9 cellular contexts compared by ENCODE assay signal in the genomic region with DNA sequence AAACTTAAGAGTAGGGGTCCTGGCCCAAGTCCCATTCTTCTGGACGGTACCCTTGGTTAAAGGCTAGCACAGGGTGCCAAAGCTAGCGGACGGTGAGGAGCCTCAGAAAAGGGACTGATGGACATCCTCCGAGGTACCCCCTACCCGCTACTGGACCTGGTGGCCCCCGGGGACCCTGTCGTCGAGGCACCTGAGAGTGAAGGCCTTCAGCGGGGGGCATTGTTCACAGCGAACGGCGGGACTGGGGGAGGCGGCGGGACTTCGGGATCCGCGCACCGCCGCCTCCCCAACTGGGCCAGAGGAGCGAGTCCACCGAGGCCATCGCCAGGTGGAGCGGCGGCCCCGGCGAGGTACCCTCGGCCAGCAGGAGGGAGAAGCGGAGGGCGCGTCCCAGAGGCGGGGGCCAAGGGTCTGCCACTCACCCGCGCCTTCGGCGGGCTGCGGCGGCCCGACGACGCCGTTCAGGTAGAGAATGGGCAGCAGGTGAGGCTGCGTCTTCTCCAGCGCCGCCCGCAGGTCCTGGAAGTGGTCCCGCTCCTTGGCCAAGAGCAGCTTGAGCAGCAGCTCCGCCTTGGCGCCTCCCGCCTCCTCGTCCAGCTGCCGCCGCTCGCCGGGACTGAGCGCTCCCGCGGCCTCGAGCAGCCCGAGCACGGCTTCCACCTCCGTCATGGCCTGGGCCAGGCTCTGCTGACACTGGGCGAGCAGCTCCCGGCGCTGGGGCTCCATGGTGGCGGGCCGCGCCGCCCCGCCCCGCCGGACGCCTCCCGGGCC. TPM values are rescaled to one million over a fixed set of nuclear protein-coding genes. Genes with fewer than 3 reads are reported as not detected.
DNase-seq lines count a peak whose midpoint lies in the region; ATAC-seq and TF ChIP-seq lines count a peak whose summit lies in the region.
"Had no signal": no experiment of that assay in that cellular context is flagged by ENCODE, and none has a peak within 500 bp of the region (broad histone marks: within the 10 kb centered on the region; RNA-seq: fewer than 3 reads in every experiment).

No MANE protein-coding gene starts in this region.

- no peaks in the 10 kb centered on the region for H3K9me3 Mint-ChIP-seq in activated CD8-positive, alpha-beta memory T cell treated with anti-CD3 and anti-CD28 coated beads, Interleukin-2, amount 10 ng/mL, durations not matched to agents 7 days and 5 days (ENCODE audit: low read depth)
- no peaks in the 10 kb centered on the region for H3K9me3 Mint-ChIP-seq in stimulated activated naive CD8-positive, alpha-beta T cell treated with anti-CD3 and anti-CD28 coated beads, Interleukin-15, Interleukin-2, amounts not matched to agents 100 ng/mL and 50 ng/mL, for 24 hours

- H3K4me3 ChIP-seq in coronary artery (peak overlapping the region; percentile 78), lower leg skin (ENCODE audit: low read depth, poor library complexity, severe bottlenecking) (peak overlapping the region; percentile 79)

- H3K36me3 Mint-ChIP-seq in activated CD8-positive, alpha-beta memory T cell treated with anti-CD3 and anti-CD28 coated beads, Interleukin-2, amount 10 ng/mL, durations not matched to agents 7 days and 5 days: no peaks in the 10 kb centered on the region
- H3K36me3 Mint-ChIP-seq in stimulated activated naive CD8-positive, alpha-beta T cell treated with anti-CD3 and anti-CD28 coated beads, Interleukin-15, Interleukin-2, amounts not matched to agents 100 ng/mL and 50 ng/mL, for 24 hours (ENCODE audit: low read depth): no peaks in the 10 kb centered on the region

- no peak for TF ChIP-seq POLR2A in lower leg skin (IDR thresholded peaks at IDR 0.05)

- ATAC-seq in activated CD8-positive, alpha-beta memory T cell treated with anti-CD3 and anti-CD28 coated beads, Interleukin-2, amount 10 ng/mL, durations not matched to agents 7 days and 5 days: peak; percentile 72
- peak; percentile 38 for ATAC-seq in HG02870 (IDR thresholded peaks at IDR 0.05; ENCODE audit: unreplicated experiment)

- 0% methylated on average over 11 to 28 of the region's 73 CpGs for WGBS in lower leg skin, 2 donors

- H3K4me3 Mint-ChIP-seq in activated CD8-positive, alpha-beta memory T cell treated with anti-CD3 and anti-CD28 coated beads, Interleukin-2, amount 10 ng/mL, durations not matched to agents 7 days and 5 days: peak overlapping the region; percentile 39
- H3K4me3 Mint-ChIP-seq in stimulated activated naive CD8-positive, alpha-beta T cell treated with anti-CD3 and anti-CD28 coated beads, Interleukin-15, Interleukin-2, amounts not matched to agents 100 ng/mL and 50 ng/mL, for 24 hours: peak overlapping the region; percentile 44

- peak overlapping the region; percentile 69 to 75 for H3K27ac ChIP-seq in coronary artery
- H3K27ac ChIP-seq: neutrophil had no signal

- TF ChIP-seq CTCF in coronary artery (IDR thresholded peaks at IDR 0.05): no peak
- TF ChIP-seq CTCF in lower leg skin (IDR thresholded peaks at IDR 0.05): no peak

- no peak for DNase-seq in activated CD8-positive, alpha-beta memory T cell treated with anti-CD3 and anti-CD28 coated beads, Interleukin-2, amount 10 ng/mL, durations not matched to agents 7 days and 5 days
- DNase-seq in activated CD8-positive, alpha-beta memory T cell treated with anti-CD3 and anti-CD28 coated beads for 24 hours: no peak
- DNase-seq in SK-N-DZ (ENCODE audit: low spot score) (peak; percentile 31), coronary artery (ENCODE audit: low spot score) (peak; percentile 81), lower leg skin (ENCODE audit: low spot score in 2 of 2) (peak in 1 of 2 donors; percentile 89), NCI-H1930 (lab: John Stamatoyannopoulos, UW) (no peak)

- H3K27ac Mint-ChIP-seq in activated CD8-positive, alpha-beta memory T cell treated with anti-CD3 and anti-CD28 coated beads, Interleukin-2, amount 10 ng/mL, durations not matched to agents 7 days and 5 days: no peak overlapping the region
- no peak overlapping the region for H3K27ac Mint-ChIP-seq in stimulated activated naive CD8-positive, alpha-beta T cell treated with anti-CD3 and anti-CD28 coated beads, Interleukin-15, Interleukin-2, amounts not matched to agents 100 ng/mL and 50 ng/mL, for 24 hours

- peaks cover 50% of the 10 kb centered on the region for H3K27me3 Mint-ChIP-seq in activated CD8-positive, alpha-beta memory T cell treated with anti-CD3 and anti-CD28 coated beads, Interleukin-2, amount 10 ng/mL, durations not matched to agents 7 days and 5 days
- H3K27me3 Mint-ChIP-seq in stimulated activated naive CD8-positive, alpha-beta T cell treated with anti-CD3 and anti-CD28 coated beads, Interleukin-15, Interleukin-2, amounts not matched to agents 100 ng/mL and 50 ng/mL, for 24 hours: peaks cover 47% of the 10 kb centered on the region

- intact Hi-C loops in lower leg skin (cut with DNase I; ENCODE audit: low total_unique reads): loop anchor here (10.0 kb wide), 1 partner anchor 1421 kb away; no protein-coding TSS in a partner anchor

- CTCF ChIA-PET in activated CD8-positive, alpha-beta memory T cell treated with anti-CD3 and anti-CD28 coated beads, Interleukin-2, amount 10 ng/mL, durations not matched to agents 7 days and 5 days (lab: Charles Lee): interaction anchor here (0.5 kb wide), 1 partner anchor 104 kb away, joined by 3 read pairs; no protein-coding TSS in a partner anchor

- peaks cover 11% of the 10 kb centered on the region for H3K4me1 Mint-ChIP-seq in activated CD8-positive, alpha-beta memory T cell treated with anti-CD3 and anti-CD28 coated beads, Interleukin-2, amount 10 ng/mL, durations not matched to agents 7 days and 5 days
- peaks cover 12% of the 10 kb centered on the region for H3K4me1 Mint-ChIP-seq in stimulated activated naive CD8-positive, alpha-beta T cell treated with anti-CD3 and anti-CD28 coated beads, Interleukin-15, Interleukin-2, amounts not matched to agents 100 ng/mL and 50 ng/mL, for 24 hours (ENCODE audit: low read depth)

RNA-seq across cellular contexts. Expression of gene DLG5, which starts 0.6 kb away (rescaled TPM):
- 1 to 10 TPM; 3.0 to 4.8 TPM for total RNA-seq in activated CD8-positive, alpha-beta memory T cell treated with anti-CD3 and anti-CD28 coated beads, Interleukin-2, amount 10 ng/mL, durations not matched to agents 7 days and 5 days
- polyA plus RNA-seq in SK-N-DZ (2014; cell fraction: cytosol; rRNA removed): 20.6 and 23.3 TPM in 2 replicates
- polyA plus RNA-seq in SK-N-DZ (2014; cell fraction: nucleus; rRNA removed): 26.3 and 39.2 TPM in 2 replicates
- total RNA-seq in lower leg skin: 100 to 1,000 TPM in 3 of 4 donors, 10 to 100 TPM in 1; 91.9 to 165 (median 103) TPM

Comparison
In these comparisons a context has a peak if more than half of its experiments do, and no peak if none do; other contexts are left out.
1. DNase-seq: peak in SK-N-DZ (single experiment) and coronary artery (single experiment); none in activated CD8-positive, alpha-beta memory T cell treated with anti-CD3 and anti-CD28 coated beads, Interleukin-2, amount 10 ng/mL, durations not matched to agents 7 days and 5 days (single experiment), activated CD8-positive, alpha-beta memory T cell treated with anti-CD3 and anti-CD28 coated beads for 24 hours (single experiment) and NCI-H1930 (0 of 2).
2. RNA of gene DLG5, which starts 0.6 kb away (total RNA-seq): 91.9 to 165 TPM in lower leg skin; 3.0 to 4.8 TPM in activated CD8-positive, alpha-beta memory T cell treated with anti-CD3 and anti-CD28 coated beads, Interleukin-2, amount 10 ng/mL, durations not matched to agents 7 days and 5 days; every median in the first group is over 10 times any median in the second.